ENCODE assay signal across 9 cellular contexts in genomic region chr17:47205419-47205963, GRCh38. TPM values are rescaled to one million over a fixed set of nuclear protein-coding genes. Genes with fewer than 3 reads are reported as not detected.
DNase-seq lines count a peak whose midpoint lies in the region; ATAC-seq and TF ChIP-seq lines count a peak whose summit lies in the region.
"Had no signal": no experiment of that assay in that cellular context is flagged by ENCODE, and none has a peak within 500 bp of the region (broad histone marks: within the 10 kb centered on the region; RNA-seq: fewer than 3 reads in every experiment).

No MANE protein-coding gene starts in this region.

- DNase-seq in NK-92 treated with Interleukin-12 subunit alpha and Interleukin-12 subunit beta, amount 100 ng/mL, for 24 hours (lab: John Stamatoyannopoulos, UW), result peak; percentile 65
- DNase-seq in NK-92 (lab: John Stamatoyannopoulos, UW; ENCODE audit: unreplicated experiment) (no peak), coronary artery (ENCODE audit: low spot score) (no peak), mucosa of gallbladder (ENCODE audit: low spot score) (peak; percentile 53), stomach (peak; percentile 72)

- peak; percentile 59 for ATAC-seq in HG03342 (IDR thresholded peaks at IDR 0.05; ENCODE audit: unreplicated experiment)
- ATAC-seq in activated CD4-positive, CD25-positive, alpha-beta regulatory T cell treated with anti-CD3 and anti-CD28 coated beads, Interleukin-2, amount 50 U/mL, for 24 hours, result peak; percentile 70 to 72
- no peak for ATAC-seq in HG03571 (IDR thresholded peaks at IDR 0.05; ENCODE audit: unreplicated experiment)

- no peak for TF ChIP-seq POLR2A in stomach (IDR thresholded peaks at IDR 0.05)

- no peak for TF ChIP-seq CTCF in coronary artery (IDR thresholded peaks at IDR 0.05)
- no peak for TF ChIP-seq CTCF in stomach (IDR thresholded peaks at IDR 0.05)

- peaks cover 19 to 34% (median 27%) of the 10 kb centered on the region in 4 donors for H3K4me1 ChIP-seq in stomach

- intact Hi-C loops in stomach (cut with DNase I; ENCODE audit: low total_unique reads), result no loop called here

- no peaks in the 10 kb centered on the region for H3K36me3 ChIP-seq in stomach

- H3K9me3 ChIP-seq in stomach, result no peaks in the 10 kb centered on the region

- no peaks in the 10 kb centered on the region for H3K27me3 ChIP-seq in stomach

- TF ChIP-seq EP300 in stomach (IDR thresholded peaks at IDR 0.05), result no peak

- H3K27ac ChIP-seq in coronary artery (peak overlapping the region; percentile 78 to 82), stomach (peak overlapping the region; percentile 60 to 88 (median 82))
- H3K27ac ChIP-seq: C4-2B had no signal

- peak overlapping the region; percentile 28 for H3K4me3 ChIP-seq in coronary artery
- H3K4me3 ChIP-seq in stomach, result no peak overlapping the region

- 34 to 42% (median 38%) methylated on average over 9 of the region's 9 CpGs for WGBS in stomach, 5 donors

RNA-seq across cellular contexts. Expression of gene MYL4, which starts 3.7 kb away (rescaled TPM):
- total RNA-seq in mucosa of gallbladder, result 0.55 TPM
- 1 to 10 TPM in 2 of 5 donors, not detected in 3; 1.7 to 5.7 TPM for total RNA-seq in stomach
- 1 to 10 TPM in 2 of 3 donors, under 1 TPM in 1; 0.20 to 2.1 (median 1.5) TPM for polyA plus RNA-seq in stomach

RNA-seq across cellular contexts. Expression of gene CDC27, which starts 16.4 kb away (rescaled TPM):
- 75.2 TPM for total RNA-seq in mucosa of gallbladder
- 100 to 1,000 TPM in 1 of 5 donors, 10 to 100 TPM in 3, 1 to 10 TPM in 1; 3.2 to 104 (median 75.9) TPM for total RNA-seq in stomach
- 10 to 100 TPM in 2 of 3 donors, 1 to 10 TPM in 1; 7.7 to 17.7 (median 15.4) TPM for polyA plus RNA-seq in stomach

RNA-seq across cellular contexts. Expression of gene ITGB3, which starts 48.1 kb away (rescaled TPM):
- 10.6 TPM for total RNA-seq in mucosa of gallbladder
- total RNA-seq in stomach, result 10 to 100 TPM in 3 of 5 donors, 1 to 10 TPM in 1, not detected in 1; 7.1 to 29.8 (median 23.6) TPM
- 1 to 10 TPM; 1.0 to 3.1 (median 1.7) TPM for polyA plus RNA-seq in stomach

Comparison
In these comparisons a context has a peak if more than half of its experiments do, and no peak if none do; other contexts are left out.
1. DNase-seq: peak in NK-92 treated with Interleukin-12 subunit alpha and Interleukin-12 subunit beta, amount 100 ng/mL, for 24 hours (single experiment), mucosa of gallbladder (single experiment) and stomach (single experiment); none in NK-92 (single experiment) and coronary artery (single experiment).